ENCODE assay signal across 8 cellular contexts in the genomic region with DNA sequence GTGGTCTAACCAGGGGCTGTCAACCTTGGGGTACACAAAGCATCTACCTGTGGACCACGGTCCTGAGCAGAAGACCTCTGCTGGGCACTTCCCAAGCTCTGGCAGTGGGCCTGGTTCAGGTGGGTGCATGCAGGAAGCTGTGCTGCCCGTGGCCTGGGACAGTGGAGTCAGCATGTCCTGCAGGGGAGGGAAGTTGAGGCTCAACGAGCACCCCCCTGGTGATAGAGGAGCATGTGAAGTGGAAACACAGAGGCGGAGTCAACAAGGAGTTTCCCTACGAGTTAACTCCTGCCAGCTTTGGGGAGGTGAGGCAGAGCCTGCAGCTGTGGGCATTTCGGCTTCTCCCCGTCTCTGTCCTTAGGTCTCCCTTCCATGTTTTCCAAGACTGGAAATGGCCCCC.
"Had no signal": no experiment of that assay in that cellular context is flagged by ENCODE, and none has a peak within 500 bp of the region (broad histone marks: within the 10 kb centered on the region; RNA-seq: fewer than 3 reads in every experiment).

No MANE protein-coding gene starts in this region.

- DNase-seq: GOT3, H7, HFFc6, IMR-90, KG1 had no signal

- H3K4me3 ChIP-seq: HAP-1, K562 had no signal

- H3K36me3 ChIP-seq: HAP-1 had no signal

- H3K4me3 Mint-ChIP-seq: HFFc6 had no signal

- ATAC-seq: HCT116, K562 had no signal

- H3K27ac Mint-ChIP-seq: HFFc6 had no signal

- H3K4me1 ChIP-seq: HAP-1 had no signal

- H3K9me3 ChIP-seq: HAP-1 had no signal
